18 cellular contexts compared by ENCODE assay signal in the genomic region with DNA sequence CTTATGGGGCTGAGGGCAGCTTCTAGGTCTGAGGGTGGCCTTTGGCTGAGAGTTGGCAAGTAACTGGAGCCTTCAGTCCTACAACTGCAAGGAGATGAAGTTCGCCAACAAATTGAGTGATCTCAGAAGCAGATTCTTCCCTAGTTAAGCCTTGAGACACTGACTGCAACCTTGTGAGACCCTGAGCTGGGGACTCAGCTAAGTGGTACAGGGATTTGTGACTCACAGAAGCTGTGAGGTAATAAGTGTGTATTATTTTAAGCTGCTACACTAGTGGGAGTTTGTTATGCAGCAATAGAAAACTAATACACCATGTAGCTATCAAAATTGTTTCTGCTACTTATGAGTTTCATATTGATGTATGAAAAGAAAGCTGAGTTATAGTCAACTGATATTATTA.
DNase-seq lines count a peak whose midpoint lies in the region; ATAC-seq and TF ChIP-seq lines count a peak whose summit lies in the region.
"Had no signal": no experiment of that assay in that cellular context is flagged by ENCODE, and none has a peak within 500 bp of the region (broad histone marks: within the 10 kb centered on the region; RNA-seq: fewer than 3 reads in every experiment).

No MANE protein-coding gene starts in this region.

- H2AK9ac ChIP-seq in IMR-90 (replicated peaks; ENCODE audit: low read depth, low read length, poor library complexity): no peak overlapping the region

- H3K27me3 ChIP-seq in IMR-90 (ENCODE audit: control insufficient read depth, insufficient read depth, low read length) (no peaks in the 10 kb centered on the region), adipocyte (replicated peaks; ENCODE audit: control insufficient read depth, insufficient read depth, low read length) (no peaks in the 10 kb centered on the region), parathyroid adenoma (ENCODE audit: control insufficient read depth, insufficient read depth, low read length) (no peaks in the 10 kb centered on the region)
- no peaks in the 10 kb centered on the region for H3K27me3 ChIP-seq in CD8-positive, alpha-beta T cell (ENCODE audit: insufficient read depth, low read length)
- H3K27me3 ChIP-seq: BE2C had no signal

- H3K56ac ChIP-seq in IMR-90 (ENCODE audit: extremely low read depth, insufficient read depth, low read length): no peak overlapping the region

- no peak overlapping the region for H2BK120ac ChIP-seq in IMR-90 (ENCODE audit: low read depth, low read length)

- H3K4me1 Mint-ChIP-seq in CD8-positive, alpha-beta T cell (ENCODE audit: low read depth): no peaks in the 10 kb centered on the region
- H3K4me1 Mint-ChIP-seq: CD4-positive, CD25-positive, alpha-beta regulatory T cell had no signal

- POLR2A ChIA-PET in IMR-90 (lab: Charles Lee; ENCODE audit: unreplicated experiment): no interaction called here
- POLR2A ChIA-PET in CD8-positive, alpha-beta T cell (lab: Charles Lee): no interaction called here

- H4K5ac ChIP-seq in IMR-90 (ENCODE audit: low read depth, low read length): no peak overlapping the region

- no peaks in the 10 kb centered on the region for H4K20me1 ChIP-seq in IMR-90 (ENCODE audit: insufficient read depth, low read length)

- H3K36me3 ChIP-seq in IMR-90 (ENCODE audit: control insufficient read depth, insufficient read depth, low read length): no peaks in the 10 kb centered on the region
- H3K36me3 ChIP-seq in adipocyte (ENCODE audit: control insufficient read depth, insufficient read depth, low read length, severe bottlenecking): no peaks in the 10 kb centered on the region
- no peaks in the 10 kb centered on the region for H3K36me3 ChIP-seq in parathyroid adenoma (ENCODE audit: control insufficient read depth, insufficient read depth, low read length)
- no peaks in the 10 kb centered on the region for H3K36me3 ChIP-seq in CD8-positive, alpha-beta T cell (ENCODE audit: insufficient read depth, low read length)
- H3K36me3 ChIP-seq: BE2C had no signal

- H3K9me1 ChIP-seq in IMR-90 (ENCODE audit: insufficient read depth, low read length): no peaks in the 10 kb centered on the region

- H2AFZ ChIP-seq in IMR-90 (replicated peaks; ENCODE audit: low read length, poor library complexity) (peak overlapping the region; percentile 16), parathyroid adenoma (peak overlapping the region; percentile 56)

- H4K8ac ChIP-seq in IMR-90 (ENCODE audit: low read depth in 2 of 2, low read length in 2 of 2): no peak overlapping the region

- H3K14ac ChIP-seq in IMR-90 (replicated peaks; ENCODE audit: low read depth, low read length): no peak overlapping the region

- peaks cover 2% of the 10 kb centered on the region; the same call in 1 of the 2 replicates for H3K4me1 ChIP-seq in IMR-90 (ENCODE audit: control insufficient read depth, insufficient read depth, low read length)
- peaks cover 6% of the 10 kb centered on the region for H3K4me1 ChIP-seq in adipocyte (ENCODE audit: control insufficient read depth, insufficient read depth, low read length)
- peaks cover 10% of the 10 kb centered on the region for H3K4me1 ChIP-seq in parathyroid adenoma
- no peaks in the 10 kb centered on the region for H3K4me1 ChIP-seq in CD8-positive, alpha-beta T cell (ENCODE audit: insufficient read depth, low read length)
- H3K4me1 ChIP-seq: BE2C, Caco-2 had no signal

- no peak overlapping the region for H3K27ac Mint-ChIP-seq in CD8-positive, alpha-beta T cell
- H3K27ac Mint-ChIP-seq: CD4-positive, CD25-positive, alpha-beta regulatory T cell; HFFc6 had no signal

- H3K4me3 Mint-ChIP-seq in CD8-positive, alpha-beta T cell: no peak overlapping the region
- H3K4me3 Mint-ChIP-seq: CD4-positive, CD25-positive, alpha-beta regulatory T cell; HFFc6 had no signal

- H2BK20ac ChIP-seq in IMR-90 (ENCODE audit: low read depth, low read length): no peak overlapping the region

- H3K9me3 Mint-ChIP-seq in CD8-positive, alpha-beta T cell: peaks cover 23% of the 10 kb centered on the region

- H2BK5ac ChIP-seq in IMR-90 (ENCODE audit: low read depth, low read length, poor library complexity, severe bottlenecking): no peak overlapping the region

- no peak for TF ChIP-seq POLR2A in IMR-90 (IDR thresholded peaks at IDR 0.05; ENCODE audit: low read depth, low read length)

- peaks cover 4% of the 10 kb centered on the region for H3K27me3 Mint-ChIP-seq in CD8-positive, alpha-beta T cell (ENCODE audit: low read depth)

- H3K4ac ChIP-seq in IMR-90 (ENCODE audit: low read depth, low read length): no peak overlapping the region

- intact Hi-C loops in IMR-90 (cut with micrococcal nuclease): no loop called here
- intact Hi-C loops in CD8-positive, alpha-beta T cell (cut with DNase I, micrococcal nuclease): no loop called here

- no peak overlapping the region for H3K18ac ChIP-seq in IMR-90 (ENCODE audit: low read depth, low read length)

- H4K91ac ChIP-seq in IMR-90 (ENCODE audit: insufficient read depth, low read depth, low read length): no peak overlapping the region

- H3K4me2 ChIP-seq in IMR-90 (ENCODE audit: low read depth, low read length) (no peak overlapping the region), parathyroid adenoma (ENCODE audit: low read length) (no peak overlapping the region)

- H3K4me3 ChIP-seq in IMR-90 (ENCODE audit: insufficient read depth, low read depth, low read length): no peak overlapping the region
- no peak overlapping the region for H3K4me3 ChIP-seq in adipocyte (ENCODE audit: low read length)
- no peak overlapping the region for H3K4me3 ChIP-seq in choroid plexus epithelial cell (ENCODE audit: low read depth, low read length)
- no peak overlapping the region for H3K4me3 ChIP-seq in parathyroid adenoma (ENCODE audit: low read depth, low read length)
- H3K4me3 ChIP-seq in CD8-positive, alpha-beta T cell (ENCODE audit: low read depth, low read length): no peak overlapping the region

- ATAC-seq in IMR-90 (ENCODE audit: low read depth) (no peak; the same call in 1 of the 2 replicates), HG03097 (IDR thresholded peaks at IDR 0.05; ENCODE audit: low FRiP score, unreplicated experiment) (no peak)
- ATAC-seq in CD8-positive, alpha-beta T cell: no peak
- ATAC-seq: HCT116, HepG2 had no signal

- H3K27ac ChIP-seq in IMR-90 (ENCODE audit: insufficient read depth, low read length) (no peak overlapping the region), parathyroid adenoma (no peak overlapping the region)
- H3K27ac ChIP-seq in CD8-positive, alpha-beta T cell (ENCODE audit: low read depth, low read length): no peak overlapping the region

- TF ChIP-seq CTCF in IMR-90 (conservative IDR thresholded peaks at IDR 0.05; ENCODE audit: low read depth, low read length): no peak
- TF ChIP-seq CTCF in choroid plexus epithelial cell (conservative IDR thresholded peaks at IDR 0.05; ENCODE audit: low read depth, low read length): no peak
- TF ChIP-seq CTCF in parathyroid adenoma (IDR thresholded peaks at IDR 0.05): no peak
- no peak for TF ChIP-seq CTCF in CD8-positive, alpha-beta T cell (IDR thresholded peaks at IDR 0.05)

- no TSS peak for BruUV-seq in IMR-90 (replicated peaks; lab: Mats Ljungman, UMichigan)

- H3K79me1 ChIP-seq in IMR-90 (ENCODE audit: low read depth in 1 of 2, low read length in 2 of 2): no peaks in the 10 kb centered on the region

- H3K36me3 Mint-ChIP-seq in CD8-positive, alpha-beta T cell: peaks cover 10% of the 10 kb centered on the region
- H3K36me3 Mint-ChIP-seq: CD4-positive, CD25-positive, alpha-beta regulatory T cell had no signal

- no peak for TF ChIP-seq RAD21 in IMR-90 (IDR thresholded peaks at IDR 0.05; ENCODE audit: low read length)

- in situ Hi-C loops in IMR-90 (cut with MboI; ENCODE audit: low sequenced_read_pairs): no loop called here

- CTCF ChIA-PET in IMR-90 (lab: Yijun Ruan, JAX): no interaction called here
- CTCF ChIA-PET in CD8-positive, alpha-beta T cell (lab: Charles Lee): no interaction called here

- H3K9ac ChIP-seq in IMR-90 (ENCODE audit: low read depth, low read length) (no peak overlapping the region), adipocyte (ENCODE audit: low read length) (no peak overlapping the region), parathyroid adenoma (no peak overlapping the region)

- WGBS in IMR-90 (ENCODE audit: extremely low coverage in 2 of 2, insufficient read length in 1 of 2), 2 experiments: 67% methylated on average over 1 of the region's 1 CpG; no CpG with 5 or more reads in 1 of the 2 experiments

- H3K79me2 ChIP-seq in parathyroid adenoma: no peaks in the 10 kb centered on the region

- DNase-seq in IMR-90: peak; percentile 51
- peak; percentile 22 for DNase-seq in adipocyte (ENCODE audit: low read depth)
- DNase-seq in choroid plexus epithelial cell (ENCODE audit: low read depth): peak; percentile 13
- DNase-seq in CD8-positive, alpha-beta T cell: no peak
- DNase-seq in occipital lobe (lab: John Stamatoyannopoulos, UW): no peak
- DNase-seq in Kasumi-1 (lab: John Stamatoyannopoulos, UW): no peak
- DNase-seq: BE2C; C1 segment of cervical spinal cord; Caco-2; CD4-positive, CD25-positive, alpha-beta regulatory T cell; GDM1; GOT3; H7; HFFc6 had no signal

- no peak overlapping the region for H3K23ac ChIP-seq in IMR-90 (ENCODE audit: low read depth, low read length)

- no peak overlapping the region for H2AK5ac ChIP-seq in IMR-90 (ENCODE audit: low read depth, low read length)

- H2BK15ac ChIP-seq in IMR-90 (ENCODE audit: low read depth, low read length): no peak overlapping the region

- dilution Hi-C loops in IMR-90 (cut with HindIII; ENCODE audit: low sequenced_read_pairs, unreplicated experiment): no loop called here

- H3K9me3 ChIP-seq in IMR-90 (ENCODE audit: control insufficient read depth, insufficient read depth, low read length) (peaks cover 5% of the 10 kb centered on the region), adipocyte (ENCODE audit: control insufficient read depth, low read length) (peaks cover 12% of the 10 kb centered on the region), parathyroid adenoma (ENCODE audit: control insufficient read depth, low read length) (no peaks in the 10 kb centered on the region)
- peaks cover 5% of the 10 kb centered on the region for H3K9me3 ChIP-seq in CD8-positive, alpha-beta T cell (ENCODE audit: low read length)

TF ChIP-seq in IMR-90, 13 proteins besides CTCF, POLR2A, EP300 and RAD21:
- TF ChIP-seq, protein P1, sequence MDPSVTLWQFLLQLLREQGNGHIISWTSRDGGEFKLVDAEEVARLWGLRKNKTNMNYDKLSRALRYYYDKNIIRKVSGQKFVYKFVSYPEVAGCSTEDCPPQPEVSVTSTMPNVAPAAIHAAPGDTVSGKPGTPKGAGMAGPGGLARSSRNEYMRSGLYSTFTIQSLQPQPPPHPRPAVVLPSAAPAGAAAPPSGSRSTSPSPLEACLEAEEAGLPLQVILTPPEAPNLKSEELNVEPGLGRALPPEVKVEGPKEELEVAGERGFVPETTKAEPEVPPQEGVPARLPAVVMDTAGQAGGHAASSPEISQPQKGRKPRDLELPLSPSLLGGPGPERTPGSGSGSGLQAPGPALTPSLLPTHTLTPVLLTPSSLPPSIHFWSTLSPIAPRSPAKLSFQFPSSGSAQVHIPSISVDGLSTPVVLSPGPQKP (IDR thresholded peaks at IDR 0.05; ENCODE audit: borderline replicate concordance, low read depth, low read length): no peak
- 0 out of 2 replicates have a peak, but pooled peaks have one; percentile 2 for TF ChIP-seq CEBPB (IDR thresholded peaks at IDR 0.05; ENCODE audit: low read depth, low read length)

Comparison
In these comparisons a context has a peak if more than half of its experiments do, and no peak if none do; other contexts are left out.
1. DNase-seq: peak in IMR-90 (single experiment), adipocyte (single experiment) and choroid plexus epithelial cell (single experiment); none in CD8-positive, alpha-beta T cell (0 of 7), occipital lobe (single experiment) and Kasumi-1 (0 of 2).